ENCODE assay signal across 32 cellular contexts in genomic region chr13:95809429-95809828, GRCh38.
"Had no signal": no experiment of that assay in that cellular context is flagged by ENCODE, and none has a peak within 500 bp of the region (broad histone marks: within the 10 kb centered on the region; RNA-seq: fewer than 3 reads in every experiment).

No MANE protein-coding gene starts in this region.

- H3K36me3 ChIP-seq: adrenal gland, colonic mucosa, WERI-Rb-1 had no signal

- H3K27ac ChIP-seq: adrenal gland, body of pancreas, colonic mucosa, WERI-Rb-1 had no signal

- H3K4me1 Mint-ChIP-seq: activated CD4-positive, alpha-beta T cell treated with anti-CD3 and anti-CD28 coated beads for 36 hours; activated CD4-positive, alpha-beta T cell treated with anti-CD3 and anti-CD28 coated beads, Interleukin-2, amount 10 ng/mL, durations not matched to agents 24 days and 14 days; activated CD8-positive, alpha-beta memory T cell treated with anti-CD3 and anti-CD28 coated beads, Interleukin-2, amount 10 ng/mL, durations not matched to agents 7 days and 5 days; activated naive CD4-positive, alpha-beta T cell treated with anti-CD3 and anti-CD28 coated beads, Interleukin-2, amount 50 U/mL, for 24 hours; activated naive CD8-positive, alpha-beta T cell treated with anti-CD3 and anti-CD28 coated beads for 36 hours; activated naive CD8-positive, alpha-beta T cell treated with anti-CD3 and anti-CD28 coated beads, Interleukin-2, amount 50 U/mL, for 24 hours; T-helper 17 cell had no signal

- H3K9me3 Mint-ChIP-seq: activated T-helper 1 cell treated with anti-CD3 and anti-CD28 coated beads, Interleukin-12 subunit alpha, Interleukin-12 subunit beta, Interleukin-2, Interleukin-4 antibody, amounts not matched to agents 30 ng/mL and 10 ng/mL and 1 ng/mL, durations not matched to agents 14 hours and 24 hours and 36 hours had no signal

- H3K4me3 Mint-ChIP-seq: activated CD4-positive, alpha-beta memory T cell treated with anti-CD3 and anti-CD28 coated beads for 36 hours; activated CD4-positive, alpha-beta T cell treated with anti-CD3 and anti-CD28 coated beads for 36 hours; activated CD4-positive, alpha-beta T cell treated with anti-CD3 and anti-CD28 coated beads, Interleukin-2, amount 10 ng/mL, durations not matched to agents 24 days and 14 days; activated CD8-positive, alpha-beta memory T cell treated with anti-CD3 and anti-CD28 coated beads, Interleukin-2, amount 10 ng/mL, durations not matched to agents 7 days and 5 days; activated CD8-positive, alpha-beta T cell treated with anti-CD3 and anti-CD28 coated beads, Interleukin-2, amount 10 ng/mL, durations not matched to agents 7 days and 5 days; activated naive CD4-positive, alpha-beta T cell treated with anti-CD3 and anti-CD28 coated beads for 36 hours; activated naive CD4-positive, alpha-beta T cell treated with anti-CD3 and anti-CD28 coated beads, Interleukin-2, amount 50 U/mL, for 24 hours; activated naive CD8-positive, alpha-beta T cell treated with anti-CD3 and anti-CD28 coated beads for 36 hours; activated naive CD8-positive, alpha-beta T cell treated with anti-CD3 and anti-CD28 coated beads, Interleukin-2, amount 50 U/mL, for 24 hours; activated T-helper 1 cell treated with anti-CD3 and anti-CD28 coated beads, Interleukin-12 subunit alpha, Interleukin-12 subunit beta, Interleukin-2, Interleukin-4 antibody, amounts not matched to agents 30 ng/mL and 10 ng/mL and 1 ng/mL, durations not matched to agents 14 hours and 24 hours and 36 hours; T-helper 17 cell; T-helper 2 cell treated with Interferon-gamma antibody and Interleukin-4, amounts not matched to agents 5 μg/mL and 100 μg/mL, for 36 hours had no signal

- DNase-seq: activated CD4-positive, alpha-beta memory T cell treated with anti-CD3 and anti-CD28 coated beads for 36 hours; activated CD4-positive, alpha-beta T cell treated with anti-CD3 and anti-CD28 coated beads for 36 hours; activated CD4-positive, alpha-beta T cell treated with anti-CD3 and anti-CD28 coated beads, Interleukin-2, amount 10 ng/mL, durations not matched to agents 24 days and 14 days; activated CD4-positive, CD25-positive, alpha-beta regulatory T cell; activated CD4-positive, CD25-positive, alpha-beta regulatory T cell treated with anti-CD3 and anti-CD28 coated beads, Interleukin-2, amount 50 U/mL, for 72 hours; activated CD8-positive, alpha-beta memory T cell treated with anti-CD3 and anti-CD28 coated beads, Interleukin-2, amount 10 ng/mL, durations not matched to agents 7 days and 5 days; activated CD8-positive, alpha-beta memory T cell treated with anti-CD3 and anti-CD28 coated beads, Interleukin-2, amount 50 U/mL, for 4 hours; activated CD8-positive, alpha-beta T cell treated with anti-CD3 and anti-CD28 coated beads, Interleukin-2, amount 10 ng/mL, durations not matched to agents 7 days and 5 days; activated effector memory CD4-positive, alpha-beta T cell treated with anti-CD3 and anti-CD28 coated beads, Interleukin-2, amount 50 U/mL, for 16 hours; activated naive CD4-positive, alpha-beta T cell treated with anti-CD3 and anti-CD28 coated beads for 36 hours; activated naive CD8-positive, alpha-beta T cell treated with anti-CD3 and anti-CD28 coated beads for 36 hours; activated naive CD8-positive, alpha-beta T cell treated with anti-CD3 and anti-CD28 coated beads, Interleukin-2, amount 50 U/mL, for 24 hours; activated T-cell treated with anti-CD3 and anti-CD28 coated beads, Interleukin-2, amount 50 U/mL, for 1 hour; activated T-cell treated with anti-CD3 and anti-CD28 coated beads, Interleukin-2, amount 50 U/mL, for 48 hours; adrenal gland; amygdala; aorta; body of pancreas; central memory CD4-positive, alpha-beta T cell; cerebellar nuclear complex; colonic mucosa; effector CD8-positive, alpha-beta T cell; foreskin fibroblast; T-helper 1 cell; T-helper 17 cell; T1000; WERI-Rb-1 had no signal

- H3K4me1 ChIP-seq: adrenal gland, body of pancreas, colonic mucosa had no signal

- H3K27ac Mint-ChIP-seq: activated CD4-positive, alpha-beta memory T cell treated with anti-CD3 and anti-CD28 coated beads for 36 hours; activated CD4-positive, alpha-beta T cell treated with anti-CD3 and anti-CD28 coated beads for 36 hours; activated CD4-positive, alpha-beta T cell treated with anti-CD3 and anti-CD28 coated beads, Interleukin-2, amount 10 ng/mL, durations not matched to agents 24 days and 14 days; activated CD8-positive, alpha-beta memory T cell treated with anti-CD3 and anti-CD28 coated beads, Interleukin-2, amount 10 ng/mL, durations not matched to agents 7 days and 5 days; activated CD8-positive, alpha-beta T cell treated with anti-CD3 and anti-CD28 coated beads, Interleukin-2, amount 10 ng/mL, durations not matched to agents 7 days and 5 days; activated naive CD4-positive, alpha-beta T cell treated with anti-CD3 and anti-CD28 coated beads for 36 hours; activated naive CD4-positive, alpha-beta T cell treated with anti-CD3 and anti-CD28 coated beads, Interleukin-2, amount 50 U/mL, for 24 hours; activated naive CD8-positive, alpha-beta T cell treated with anti-CD3 and anti-CD28 coated beads for 36 hours; activated naive CD8-positive, alpha-beta T cell treated with anti-CD3 and anti-CD28 coated beads, Interleukin-2, amount 50 U/mL, for 24 hours; activated T-helper 1 cell treated with anti-CD3 and anti-CD28 coated beads, Interleukin-12 subunit alpha, Interleukin-12 subunit beta, Interleukin-2, Interleukin-4 antibody, amounts not matched to agents 30 ng/mL and 10 ng/mL and 1 ng/mL, durations not matched to agents 14 hours and 24 hours and 36 hours; activated T-helper 2 cell treated with anti-CD3 and anti-CD28 coated beads, Interferon-gamma antibody, Interleukin-2, Interleukin-4, amounts not matched to agents 10 μg/mL and 5 μg/mL and 100 μg/mL, durations not matched to agents 14 hours and 24 hours and 36 hours; T-helper 17 cell; T-helper 2 cell treated with Interferon-gamma antibody and Interleukin-4, amounts not matched to agents 5 μg/mL and 100 μg/mL, for 36 hours had no signal

- H3K36me3 Mint-ChIP-seq: activated CD8-positive, alpha-beta memory T cell treated with anti-CD3 and anti-CD28 coated beads, Interleukin-2, amount 10 ng/mL, durations not matched to agents 7 days and 5 days; activated naive CD8-positive, alpha-beta T cell treated with anti-CD3 and anti-CD28 coated beads for 36 hours had no signal

- ATAC-seq: activated CD4-positive, alpha-beta T cell treated with anti-CD3 and anti-CD28 coated beads for 36 hours; activated CD8-positive, alpha-beta memory T cell treated with anti-CD3 and anti-CD28 coated beads, Interleukin-2, amount 10 ng/mL, durations not matched to agents 7 days and 5 days; activated CD8-positive, alpha-beta T cell treated with anti-CD3 and anti-CD28 coated beads, Interleukin-2, amount 10 ng/mL, durations not matched to agents 7 days and 5 days; activated naive CD8-positive, alpha-beta T cell treated with anti-CD3 and anti-CD28 coated beads, Interleukin-2, amount 50 U/mL, for 24 hours; body of pancreas; esophagus mucosa; T-helper 17 cell had no signal

- H3K4me3 ChIP-seq: adrenal gland, body of pancreas, colonic mucosa had no signal

- H3K27me3 ChIP-seq: adrenal gland, body of pancreas, colonic mucosa had no signal

- H3K9me3 ChIP-seq: colonic mucosa had no signal
